In genomic region chr2:206245178-206245778, GRCh38 we compare ENCODE assay signal across 10 cellular contexts. TPM values are rescaled to one million over a fixed set of nuclear protein-coding genes. Genes with fewer than 3 reads are reported as not detected.
DNase-seq lines count a peak whose midpoint lies in the region; ATAC-seq and TF ChIP-seq lines count a peak whose summit lies in the region.
"Had no signal": no experiment of that assay in that cellular context is flagged by ENCODE, and none has a peak within 500 bp of the region (broad histone marks: within the 10 kb centered on the region; RNA-seq: fewer than 3 reads in every experiment).

No MANE protein-coding gene starts in this region.

- H3K4me1 Mint-ChIP-seq in activated naive CD8-positive, alpha-beta T cell treated with anti-CD3 and anti-CD28 coated beads for 36 hours = peaks cover 2% of the 10 kb centered on the region
- H3K4me1 Mint-ChIP-seq: activated naive CD4-positive, alpha-beta T cell treated with anti-CD3 and anti-CD28 coated beads, Interleukin-2, amount 50 U/mL, for 24 hours had no signal

- no peak for DNase-seq in left lung
- DNase-seq in sigmoid colon = no peak
- DNase-seq in activated naive CD4-positive, alpha-beta T cell (lab: John Stamatoyannopoulos, UW) = no peak
- DNase-seq in activated naive CD8-positive, alpha-beta T cell treated with anti-CD3 and anti-CD28 coated beads for 36 hours = no peak
- DNase-seq: PC-9 had no signal

- WGBS in sigmoid colon, 2 donors = 61 to 90% methylated on average over 6 of the region's 6 CpGs

- H3K4me1 ChIP-seq in left lung (peaks cover 0 to 15% of the 10 kb centered on the region in 2 donors), sigmoid colon (no peaks in the 10 kb centered on the region)

- H3K4me3 Mint-ChIP-seq in activated naive CD8-positive, alpha-beta T cell treated with anti-CD3 and anti-CD28 coated beads for 36 hours = no peak overlapping the region
- H3K4me3 Mint-ChIP-seq: activated naive CD4-positive, alpha-beta T cell treated with anti-CD3 and anti-CD28 coated beads, Interleukin-2, amount 50 U/mL, for 24 hours had no signal

- no peak overlapping the region for H3K4me3 ChIP-seq in left lung
- no peak overlapping the region for H3K4me3 ChIP-seq in sigmoid colon
- H3K4me3 ChIP-seq: PC-9 had no signal

- TF ChIP-seq POLR2A in sigmoid colon (IDR thresholded peaks at IDR 0.05) = no peak

- intact Hi-C loops in left lung (cut with DNase I) = no loop called here
- intact Hi-C loops in sigmoid colon (cut with DNase I) = no loop called here

- no peaks in the 10 kb centered on the region for H3K36me3 Mint-ChIP-seq in activated naive CD8-positive, alpha-beta T cell treated with anti-CD3 and anti-CD28 coated beads for 36 hours
- H3K36me3 Mint-ChIP-seq: activated naive CD4-positive, alpha-beta T cell treated with anti-CD3 and anti-CD28 coated beads, Interleukin-2, amount 50 U/mL, for 24 hours had no signal

- H3K36me3 ChIP-seq in left lung = no peaks in the 10 kb centered on the region
- no peaks in the 10 kb centered on the region for H3K36me3 ChIP-seq in sigmoid colon

- no peak for TF ChIP-seq EP300 in sigmoid colon (IDR thresholded peaks at IDR 0.05)

- H3K27me3 Mint-ChIP-seq in activated naive CD8-positive, alpha-beta T cell treated with anti-CD3 and anti-CD28 coated beads for 36 hours = peaks cover 29% of the 10 kb centered on the region

- H3K9me3 ChIP-seq in left lung (no peaks in the 10 kb centered on the region), sigmoid colon (no peaks in the 10 kb centered on the region)

- no peaks in the 10 kb centered on the region for H3K9me3 Mint-ChIP-seq in activated naive CD8-positive, alpha-beta T cell treated with anti-CD3 and anti-CD28 coated beads for 36 hours
- H3K9me3 Mint-ChIP-seq: activated naive CD4-positive, alpha-beta T cell treated with anti-CD3 and anti-CD28 coated beads, Interleukin-2, amount 50 U/mL, for 24 hours had no signal

- H3K27me3 ChIP-seq in left lung (peaks cover 13 to 64% of the 10 kb centered on the region in 2 donors), sigmoid colon (peaks cover 0 to 14% (median 0%) of the 10 kb centered on the region in 3 donors)

- TF ChIP-seq CTCF in left lung (IDR thresholded peaks at IDR 0.05) (no peak), sigmoid colon (IDR thresholded peaks at IDR 0.05) (no peak)

- peak; percentile 76 for ATAC-seq in GM18867 (IDR thresholded peaks at IDR 0.05; ENCODE audit: unreplicated experiment)
- peak; percentile 51 for ATAC-seq in GM21447 (IDR thresholded peaks at IDR 0.05; ENCODE audit: unreplicated experiment)
- peak; percentile 62 for ATAC-seq in HG03280 (IDR thresholded peaks at IDR 0.05; ENCODE audit: unreplicated experiment)
- peak; percentile 93 for ATAC-seq in left lung
- ATAC-seq in HG03095 (IDR thresholded peaks at IDR 0.05; ENCODE audit: unreplicated experiment) = no peak

- H3K27ac Mint-ChIP-seq in activated naive CD8-positive, alpha-beta T cell treated with anti-CD3 and anti-CD28 coated beads for 36 hours = no peak overlapping the region
- H3K27ac Mint-ChIP-seq: activated naive CD4-positive, alpha-beta T cell treated with anti-CD3 and anti-CD28 coated beads, Interleukin-2, amount 50 U/mL, for 24 hours had no signal

- no peak overlapping the region for H3K27ac ChIP-seq in left lung
- H3K27ac ChIP-seq in sigmoid colon = no peak overlapping the region
- H3K27ac ChIP-seq: PC-9 had no signal

RNA-seq across cellular contexts. Expression of gene ZDBF2, which starts 29.2 kb away (rescaled TPM):
- total RNA-seq in left lung (1 to 10 TPM; 6.1 to 6.9 TPM), sigmoid colon (10 to 100 TPM; 12.7 to 15.0 (median 14.0) TPM)
- polyA plus RNA-seq in sigmoid colon = 1 to 10 TPM in 2 of 3 donors, under 1 TPM in 1; 0.23 to 1.4 (median 1.2) TPM
- 10 to 100 TPM in 1 of 2 experiments, 1 to 10 TPM in 1; 9.2 to 10.1 TPM for total RNA-seq in activated naive CD8-positive, alpha-beta T cell treated with anti-CD3 and anti-CD28 coated beads for 36 hours
